In the genomic region with DNA sequence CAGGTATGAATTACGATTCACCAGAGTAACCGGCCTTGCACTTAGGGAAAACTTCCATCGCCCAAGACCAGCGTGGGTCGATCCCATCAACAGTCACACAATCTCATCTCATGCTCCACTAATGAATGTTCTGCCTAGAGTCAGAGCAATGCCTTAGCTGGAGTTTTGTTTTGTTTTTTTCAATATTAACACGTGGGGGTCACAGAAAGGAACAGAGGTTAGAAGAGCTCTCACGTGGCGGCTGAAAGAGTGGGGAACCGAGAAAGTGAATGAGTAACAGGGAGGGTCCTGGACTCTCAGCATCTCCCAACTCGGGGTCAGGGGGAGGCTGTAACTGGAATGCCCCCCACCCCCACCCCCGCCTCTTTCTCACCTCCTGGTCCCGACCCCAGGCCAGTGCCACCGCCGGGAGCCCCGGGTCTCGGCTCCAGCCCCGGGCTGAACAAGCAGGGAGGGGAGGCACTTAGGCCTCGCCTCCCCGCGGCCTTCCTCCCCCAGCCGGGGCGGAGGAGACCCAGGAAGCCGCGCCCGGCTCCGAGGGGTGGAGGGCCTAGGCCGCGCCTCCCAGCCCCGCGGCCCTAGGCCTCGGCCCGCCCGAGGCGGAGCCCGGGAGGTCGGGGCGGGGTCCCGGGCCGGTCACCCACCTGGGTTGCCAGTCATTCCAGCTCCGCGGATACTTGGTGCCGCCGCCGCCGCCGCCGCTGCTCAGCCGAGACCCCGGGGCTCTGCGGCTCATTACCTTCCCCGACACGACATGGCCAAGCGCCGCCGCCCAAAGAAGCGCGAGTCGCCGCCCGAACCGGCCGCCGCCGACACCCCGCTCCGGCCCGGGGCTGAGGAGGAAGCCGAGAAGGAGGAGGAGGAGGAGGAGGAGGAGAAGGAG, we compare ENCODE assay signal across 8 cellular contexts. TPM values are rescaled to one million over a fixed set of nuclear protein-coding genes. Genes with fewer than 3 reads are reported as not detected.
DNase-seq lines count a peak whose midpoint lies in the region; ATAC-seq, FAIRE-seq and TF ChIP-seq lines count a peak whose summit lies in the region.
"Not testable (repeated sequence)": the region's sequence is repeated elsewhere in the genome, so short reads cannot be mapped to it uniquely, and the experiment has no call there.

No MANE protein-coding gene starts in this region.

- H3K36me3 Mint-ChIP-seq in activated T-cell treated with anti-CD3 and anti-CD28 coated beads, Interleukin-2, amount 50 U/mL, for 4 hours (ENCODE audit: insufficient read depth) = not testable (repeated sequence)

- not testable (repeated sequence) for FAIRE-seq in RCC 7860 (lab: Jason Lieb, UNC)

- not testable (repeated sequence) for H3K27me3 ChIP-seq in mononuclear cell (ENCODE audit: insufficient read depth, low read length)

- not testable (repeated sequence) for TF ChIP-seq CTCF in epithelial cell of proximal tubule (conservative IDR thresholded peaks at IDR 0.05; ENCODE audit: low read depth, low read length)

- H3K4me3 ChIP-seq in epithelial cell of proximal tubule (ENCODE audit: low read depth, low read length) = peak overlapping the region; percentile 59
- peak overlapping the region; percentile 51 for H3K4me3 ChIP-seq in mononuclear cell (ENCODE audit: low read length)

- peak; percentile 85 for DNase-seq in CD1c-positive myeloid dendritic cell (ENCODE audit: extremely low spot score)
- peak; percentile 22 for DNase-seq in RCC 7860 (ENCODE audit: low spot score)
- peak; percentile 44 for DNase-seq in activated T-cell treated with anti-CD3 and anti-CD28 coated beads, Interleukin-2, amount 50 U/mL, for 4 hours
- not testable (repeated sequence) for DNase-seq in epithelial cell of proximal tubule (ENCODE audit: low read depth)
- DNase-seq in stimulated activated CD4-positive, alpha-beta T cell treated with anti-CD3 and anti-CD28 coated beads, TNF-alpha, amount 100 ng/mL, for 48 hours (ENCODE audit: low read depth in 3 of 3) = peak; percentile 23 to 48 (median 27)

- peak overlapping the region; percentile 93 for H3K4me3 Mint-ChIP-seq in activated T-cell treated with anti-CD3 and anti-CD28 coated beads, Interleukin-2, amount 50 U/mL, for 4 hours

- H3K9me3 ChIP-seq in mononuclear cell (ENCODE audit: low read depth, low read length) = not testable (repeated sequence)

- H3K4me1 ChIP-seq in mononuclear cell (ENCODE audit: insufficient read depth, low read length) = peaks cover 23% of the 10 kb centered on the region

- H3K27me3 Mint-ChIP-seq in activated T-cell treated with anti-CD3 and anti-CD28 coated beads, Interleukin-2, amount 50 U/mL, for 4 hours (ENCODE audit: low read depth) = not testable (repeated sequence)

- peaks cover 31% of the 10 kb centered on the region for H3K4me1 Mint-ChIP-seq in activated T-cell treated with anti-CD3 and anti-CD28 coated beads, Interleukin-2, amount 50 U/mL, for 4 hours (ENCODE audit: low read depth)

- not testable (repeated sequence) for H3K9me3 Mint-ChIP-seq in activated T-cell treated with anti-CD3 and anti-CD28 coated beads, Interleukin-2, amount 50 U/mL, for 4 hours

- peak; percentile 52 for ATAC-seq in GM21390 (IDR thresholded peaks at IDR 0.05; ENCODE audit: unreplicated experiment)
- peak; percentile 17 for ATAC-seq in HG03469 (IDR thresholded peaks at IDR 0.05; ENCODE audit: unreplicated experiment)
- ATAC-seq in activated T-cell treated with anti-CD3 and anti-CD28 coated beads, Interleukin-2, amount 50 U/mL, for 4 hours = peak; percentile 72

RNA-seq across cellular contexts. Expression of a gene that starts 0.7 kb away (rescaled TPM):
- total RNA-seq in activated T-cell treated with anti-CD3 and anti-CD28 coated beads, Interleukin-2, amount 50 U/mL, for 4 hours = 10 to 100 TPM; 83.7 to 94.7 (median 87.3) TPM
- total RNA-seq in epithelial cell of proximal tubule = 18.2 and 33.5 TPM in 2 replicates
- total RNA-seq in mononuclear cell = 192 TPM

RNA-seq across cellular contexts. Expression of a gene that starts 58.2 kb away (rescaled TPM):
- not detected for total RNA-seq in activated T-cell treated with anti-CD3 and anti-CD28 coated beads, Interleukin-2, amount 50 U/mL, for 4 hours
- total RNA-seq in epithelial cell of proximal tubule (0.23 and 0.43 TPM in 2 replicates), mononuclear cell (not detected)

Comparison
In these comparisons a context has a peak if more than half of its experiments do, and no peak if none do; other contexts are left out.
1. ATAC-seq: peak in every context shown above with its lines; median percentile 72 in activated T-cell treated with anti-CD3 and anti-CD28 coated beads, Interleukin-2, amount 50 U/mL, for 4 hours; 52 in GM21390; 17 in HG03469.